In the genomic region with DNA sequence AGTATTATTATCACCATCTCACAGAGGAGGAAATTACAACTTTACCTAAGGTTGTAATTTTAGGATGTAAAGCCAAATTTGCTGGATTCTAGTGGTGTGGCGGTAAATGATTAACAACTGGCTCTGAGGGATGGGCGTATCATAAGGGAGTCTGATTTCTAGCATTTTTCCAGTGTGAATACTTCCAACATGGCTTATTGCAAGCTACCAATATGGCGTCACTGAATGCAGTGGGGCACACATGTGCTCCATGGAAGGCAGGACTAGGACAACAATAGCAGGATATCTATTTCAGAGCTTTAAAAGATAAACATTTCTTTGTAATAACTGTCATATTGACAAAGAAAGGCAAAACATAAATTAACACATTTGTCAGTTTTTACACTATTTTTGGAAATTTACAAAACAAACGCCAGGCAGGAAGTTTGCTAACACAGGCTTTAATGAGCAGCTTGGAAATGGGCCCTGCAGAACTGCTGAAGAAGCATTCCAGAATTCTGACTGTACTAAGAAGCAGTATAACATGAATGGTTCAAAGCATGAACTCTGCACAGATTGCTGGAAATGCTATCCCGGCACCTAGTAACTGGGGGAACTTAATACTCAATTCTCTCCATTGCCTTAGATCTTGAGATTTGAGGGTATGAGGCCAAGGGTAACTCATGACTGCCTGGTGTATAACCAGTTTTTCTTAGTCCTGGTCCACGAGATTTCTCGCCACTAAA, we compare ENCODE assay signal across 19 cellular contexts.
DNase-seq lines count a peak whose midpoint lies in the region; ATAC-seq and TF ChIP-seq lines count a peak whose summit lies in the region.
"Had no signal": no experiment of that assay in that cellular context is flagged by ENCODE, and none has a peak within 500 bp of the region (broad histone marks: within the 10 kb centered on the region; RNA-seq: fewer than 3 reads in every experiment).

No MANE protein-coding gene starts in this region.

- H3K79me2 ChIP-seq in HCT116 (ENCODE audit: insufficient read depth, low read length): no peaks in the 10 kb centered on the region

- no peaks in the 10 kb centered on the region for H3K27me3 Mint-ChIP-seq in progenitor cell of endocrine pancreas
- H3K27me3 Mint-ChIP-seq: activated CD8-positive, alpha-beta T cell treated with anti-CD3 and anti-CD28 coated beads for 36 hours; memory B cell had no signal

- H3K4me2 ChIP-seq in HCT116 (ENCODE audit: low read length): no peak overlapping the region

- TF ChIP-seq CTCF in HCT116 (IDR thresholded peaks at IDR 0.05 in 2 of 3, conservative IDR thresholded peaks at IDR 0.05 in 1 of 3; ENCODE audit: borderline replicate concordance in 1 of 3, insufficient read depth in 1 of 3, low read depth in 2 of 3, low read length in 2 of 3): no peak
- no peak for TF ChIP-seq CTCF in progenitor cell of endocrine pancreas (IDR thresholded peaks at IDR 0.05; ENCODE audit: unreplicated experiment)

- peak overlapping the region; percentile 32 for H2AFZ ChIP-seq in HCT116 (ENCODE audit: low read depth, low read length, poor library complexity, severe bottlenecking)

- no peak for TF ChIP-seq RAD21 in HCT116 (IDR thresholded peaks at IDR 0.05; ENCODE audit: low read depth)

- intact Hi-C loops in HCT116 (cut with micrococcal nuclease): no loop called here

- CTCF ChIA-PET in HCT116 (lab: Charles Lee): no interaction called here

- POLR2A ChIA-PET in HCT116 (lab: Charles Lee): no interaction called here

- RAD21 ChIA-PET in HCT116 (lab: Charles Lee; ENCODE audit: low non-redundant PET in 1 of 2, low total read pairs in 2 of 2, uncharacterized antibody in 2 of 2, unreplicated experiment in 2 of 2): no interaction called here

- H3K9ac ChIP-seq in HCT116 (ENCODE audit: low read length) (no peak overlapping the region), SK-N-MC (ENCODE audit: insufficient read length) (no peak overlapping the region)

- H4K20me1 ChIP-seq in HCT116 (ENCODE audit: insufficient read depth): no peaks in the 10 kb centered on the region

- H3K4me1 Mint-ChIP-seq in progenitor cell of endocrine pancreas (ENCODE audit: low read depth): peaks cover 29% of the 10 kb centered on the region
- H3K4me1 Mint-ChIP-seq in stimulated activated effector memory CD8-positive, alpha-beta T cell treated with anti-CD3 and anti-CD28 coated beads, Interleukin-12 subunit alpha, Interleukin-12 subunit beta, amount 100 ng/mL, for 72 hours: no peaks in the 10 kb centered on the region
- H3K4me1 Mint-ChIP-seq: memory B cell, neural crest cell had no signal

- H3K9me3 ChIP-seq in HCT116 (ENCODE audit: control insufficient read depth in 1 of 2, insufficient read depth in 1 of 2, low read depth in 1 of 2, low read length in 2 of 2) (no peaks in the 10 kb centered on the region), SK-N-MC (ENCODE audit: low read depth, low read length) (no peaks in the 10 kb centered on the region)
- H3K9me3 ChIP-seq: right atrium auricular region had no signal

- peaks cover 8% of the 10 kb centered on the region for H3K9me3 Mint-ChIP-seq in progenitor cell of endocrine pancreas (ENCODE audit: low read depth)
- H3K9me3 Mint-ChIP-seq in stimulated activated effector memory CD8-positive, alpha-beta T cell treated with anti-CD3 and anti-CD28 coated beads, Interleukin-12 subunit alpha, Interleukin-12 subunit beta, amount 100 ng/mL, for 72 hours: peaks cover 10% of the 10 kb centered on the region
- H3K9me3 Mint-ChIP-seq: activated CD8-positive, alpha-beta T cell treated with anti-CD3 and anti-CD28 coated beads for 36 hours; neural crest cell had no signal

- H3K27me3 ChIP-seq in HCT116 (ENCODE audit: insufficient read depth, low read length): no peaks in the 10 kb centered on the region
- H3K27me3 ChIP-seq: right atrium auricular region had no signal

- H3K36me3 ChIP-seq in HCT116 (ENCODE audit: control insufficient read depth in 1 of 2, insufficient read depth in 2 of 2, low read length in 2 of 2) (no peaks in the 10 kb centered on the region), SK-N-MC (ENCODE audit: insufficient read depth, low read length) (no peaks in the 10 kb centered on the region)
- H3K36me3 ChIP-seq: right atrium auricular region, WERI-Rb-1 had no signal

- peaks cover 5% of the 10 kb centered on the region for H3K36me3 Mint-ChIP-seq in progenitor cell of endocrine pancreas (ENCODE audit: insufficient read depth)
- H3K36me3 Mint-ChIP-seq in stimulated activated effector memory CD8-positive, alpha-beta T cell treated with anti-CD3 and anti-CD28 coated beads, Interleukin-12 subunit alpha, Interleukin-12 subunit beta, amount 100 ng/mL, for 72 hours: no peaks in the 10 kb centered on the region
- H3K36me3 Mint-ChIP-seq: memory B cell had no signal

- H3K4me1 ChIP-seq in HCT116 (ENCODE audit: control insufficient read depth in 1 of 2, insufficient read depth in 2 of 2, low read length in 2 of 2): no peaks in the 10 kb centered on the region; a peak in 1 of 4 replicates
- H3K4me1 ChIP-seq: right atrium auricular region had no signal

- TF ChIP-seq POLR2A in HCT116 (IDR thresholded peaks at IDR 0.05; ENCODE audit: borderline replicate concordance, extremely low read depth, insufficient read depth, insufficient read length): no peak

- no peaks in the 10 kb centered on the region for H3K9me2 ChIP-seq in HCT116 (ENCODE audit: insufficient read depth)

- ATAC-seq in HCT116 (no peak), GM21381 (IDR thresholded peaks at IDR 0.05; ENCODE audit: unreplicated experiment) (no peak)
- ATAC-seq in stimulated activated effector memory CD8-positive, alpha-beta T cell treated with anti-CD3 and anti-CD28 coated beads, Interleukin-12 subunit alpha, Interleukin-12 subunit beta, amount 100 ng/mL, for 72 hours: no peak
- ATAC-seq: activated CD8-positive, alpha-beta T cell treated with anti-CD3 and anti-CD28 coated beads for 36 hours; activated T-cell treated with anti-CD3 and anti-CD28 coated beads, Interleukin-2, amount 50 U/mL, for 72 hours had no signal

- H3K4me3 Mint-ChIP-seq in progenitor cell of endocrine pancreas (ENCODE audit: low read depth): no peak overlapping the region
- no peak overlapping the region for H3K4me3 Mint-ChIP-seq in stimulated activated effector memory CD8-positive, alpha-beta T cell treated with anti-CD3 and anti-CD28 coated beads, Interleukin-12 subunit alpha, Interleukin-12 subunit beta, amount 100 ng/mL, for 72 hours
- H3K4me3 Mint-ChIP-seq: activated CD8-positive, alpha-beta T cell treated with anti-CD3 and anti-CD28 coated beads for 36 hours; activated T-cell treated with anti-CD3 and anti-CD28 coated beads, Interleukin-2, amount 50 U/mL, for 72 hours; memory B cell; neural crest cell had no signal

- H3K27ac Mint-ChIP-seq in progenitor cell of endocrine pancreas: peak overlapping the region; percentile 2
- H3K27ac Mint-ChIP-seq in stimulated activated effector memory CD8-positive, alpha-beta T cell treated with anti-CD3 and anti-CD28 coated beads, Interleukin-12 subunit alpha, Interleukin-12 subunit beta, amount 100 ng/mL, for 72 hours: no peak overlapping the region
- H3K27ac Mint-ChIP-seq: activated CD8-positive, alpha-beta T cell treated with anti-CD3 and anti-CD28 coated beads for 36 hours; activated T-cell treated with anti-CD3 and anti-CD28 coated beads, Interleukin-2, amount 50 U/mL, for 72 hours; memory B cell had no signal

- BruUV-seq in HCT116 (replicated peaks; lab: Mats Ljungman, UMichigan): no TSS peak

- DNase-seq in HCT116 (ENCODE audit: low read depth, low spot score) (no peak), SK-N-MC (ENCODE audit: low read depth, low spot score) (no peak), fibroblast of the conjunctiva (ENCODE audit: low read depth) (peak; percentile 46), progenitor cell of endocrine pancreas (ENCODE audit: low spot score, unreplicated experiment) (no peak), dedifferentiated amniotic fluid mesenchymal stem cell (ENCODE audit: extremely low spot score) (no peak), T-helper 1 cell (no peak)
- DNase-seq in stimulated activated effector memory CD8-positive, alpha-beta T cell treated with anti-CD3 and anti-CD28 coated beads, Interleukin-12 subunit alpha, Interleukin-12 subunit beta, amount 100 ng/mL, for 72 hours (ENCODE audit: low spot score in 2 of 2): no peak
- DNase-seq: activated CD8-positive, alpha-beta T cell treated with anti-CD3 and anti-CD28 coated beads for 36 hours; activated T-cell treated with anti-CD3 and anti-CD28 coated beads, Interleukin-2, amount 50 U/mL, for 72 hours; cerebellar nuclear complex; GDM1; HCEC 1CT; NCI-H187; NCI-H524; WERI-Rb-1 had no signal

- H3K27ac ChIP-seq in HCT116 (ENCODE audit: low read depth, low read length): no peak overlapping the region
- peak overlapping the region; percentile 72; the same call in 1 of the 2 replicates for H3K27ac ChIP-seq in SK-N-MC
- H3K27ac ChIP-seq: right atrium auricular region, WERI-Rb-1 had no signal

- no peak overlapping the region for H3K4me3 ChIP-seq in HCT116 (replicated peaks in 1 of 2; ENCODE audit: low read depth in 1 of 2, low read length in 2 of 2)
- no peak overlapping the region for H3K4me3 ChIP-seq in SK-N-MC
- H3K4me3 ChIP-seq: right atrium auricular region had no signal

TF ChIP-seq in HCT116, 20 proteins besides CTCF, POLR2A, EP300 and RAD21:
- TF ChIP-seq, protein P1, sequence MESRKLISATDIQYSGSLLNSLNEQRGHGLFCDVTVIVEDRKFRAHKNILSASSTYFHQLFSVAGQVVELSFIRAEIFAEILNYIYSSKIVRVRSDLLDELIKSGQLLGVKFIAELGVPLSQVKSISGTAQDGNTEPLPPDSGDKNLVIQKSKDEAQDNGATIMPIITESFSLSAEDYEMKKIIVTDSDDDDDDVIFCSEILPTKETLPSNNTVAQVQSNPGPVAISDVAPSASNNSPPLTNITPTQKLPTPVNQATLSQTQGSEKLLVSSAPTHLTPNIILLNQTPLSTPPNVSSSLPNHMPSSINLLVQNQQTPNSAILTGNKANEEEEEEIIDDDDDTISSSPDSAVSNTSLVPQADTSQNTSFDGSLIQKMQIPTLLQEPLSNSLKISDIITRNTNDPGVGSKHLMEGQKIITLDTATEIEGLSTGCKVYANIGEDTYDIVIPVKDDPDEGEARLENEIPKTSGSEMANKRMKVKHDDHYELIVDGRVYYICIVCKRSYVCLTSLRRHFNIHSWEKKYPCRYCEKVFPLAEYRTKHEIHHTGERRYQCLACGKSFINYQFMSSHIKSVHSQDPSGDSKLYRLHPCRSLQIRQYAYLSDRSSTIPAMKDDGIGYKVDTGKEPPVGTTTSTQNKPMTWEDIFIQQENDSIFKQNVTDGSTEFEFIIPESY (IDR thresholded peaks at IDR 0.05; ENCODE audit: extremely low read depth, insufficient replicate concordance, low read length): no peak
- TF ChIP-seq YY1 (IDR thresholded peaks at IDR 0.05; ENCODE audit: extremely low read depth, insufficient replicate concordance, low read depth, low read length) (no peak), ZNF274 (IDR thresholded peaks at IDR 0.05; ENCODE audit: low read depth, low read length) (no peak)
